In the genomic region with DNA sequence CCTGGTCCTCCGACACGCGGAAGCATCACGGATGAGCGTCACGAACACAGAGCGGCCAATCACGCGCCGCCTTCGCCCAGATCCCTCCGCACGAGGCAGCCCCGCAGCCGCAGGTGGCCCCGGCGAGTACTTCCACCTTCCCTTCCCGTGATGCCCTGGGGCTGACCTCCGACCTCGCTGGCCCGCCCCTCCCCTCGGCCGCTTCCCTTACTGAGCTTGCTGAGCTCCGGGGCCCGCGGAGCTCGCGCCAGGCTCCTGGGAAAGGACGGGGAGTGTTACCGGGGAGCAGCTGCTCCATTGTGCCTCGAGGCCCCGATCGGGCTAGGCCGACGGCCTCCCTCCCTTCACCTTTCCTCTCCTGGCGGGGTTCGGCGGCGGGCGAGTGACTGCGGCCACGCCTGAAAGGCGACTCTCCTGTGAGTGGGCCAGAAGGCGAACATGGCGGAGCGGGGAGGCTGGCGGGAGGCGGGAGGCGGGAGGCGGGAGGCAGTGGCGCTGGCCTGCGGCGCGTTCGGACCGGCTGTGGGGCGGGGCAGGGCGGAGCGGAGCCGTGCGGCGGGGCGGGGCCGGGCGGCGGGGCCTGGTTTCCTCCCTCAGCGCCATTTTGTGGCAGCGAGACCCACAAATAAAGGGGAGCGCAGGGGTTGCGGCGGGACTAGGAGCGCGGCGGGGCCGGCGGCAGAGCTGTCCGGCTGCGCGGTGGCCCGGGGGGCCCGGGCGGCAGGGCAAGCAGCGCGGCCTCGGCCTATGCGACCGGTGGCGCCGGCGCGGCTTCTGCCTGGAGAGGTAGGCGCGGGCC, we compare ENCODE assay signal across 8 cellular contexts. TPM values are rescaled to one million over a fixed set of nuclear protein-coding genes. Genes with fewer than 3 reads are reported as not detected.
DNase-seq lines count a peak whose midpoint lies in the region; ATAC-seq and TF ChIP-seq lines count a peak whose summit lies in the region.

Gene WTAP (plus strand): TSS at position 589 of the 799 bp plus-strand sequence. CDS start 8,760 bp downstream, outside the sequence.

- DNase-seq in CD1c-positive myeloid dendritic cell (ENCODE audit: extremely low spot score) (peak; percentile 95), NCI-H748 treated with DMSO at 0.1 percent for 48 hours (lab: John Stamatoyannopoulos, UW) (peak; percentile 91), dermis microvascular lymphatic vessel endothelial cell (ENCODE audit: low read depth in 2 of 2) (peak; percentile 93 to 97)
- DNase-seq in activated CD4-positive, alpha-beta T cell treated with anti-CD3 and anti-CD28 coated beads, Interleukin-2, amount 50 U/mL, for 4 hours = peak; percentile 97 to 98
- peak; percentile 97 for DNase-seq in stimulated activated CD4-positive, alpha-beta T cell treated with anti-CD3 and anti-CD28 coated beads, Interleukin-4, amount 100 ng/mL, for 1 hour

- WGBS in liver = under 1% methylated on average over 93 of the region's 93 CpGs

- no peak for TF ChIP-seq CTCF in liver (IDR thresholded peaks at IDR 0.05; ENCODE audit: low read depth, low read length, missing input control)

- peak within 1 kb of the TSS; percentile 86 to 99 for H3K27ac ChIP-seq in liver (ENCODE audit: low read depth in 1 of 2, low read length in 2 of 2)

- TF ChIP-seq RAD21 in liver (IDR thresholded peaks at IDR 0.05) = peak; percentile 9 to 40

- peaks cover 0 to 2% (median 0%) of the 10 kb centered on the region in 4 donors for H3K36me3 ChIP-seq in liver (ENCODE audit: control insufficient read depth in 4 of 4, insufficient read depth in 3 of 4, low read depth in 1 of 4, low read length in 3 of 4)

- no peaks in the 10 kb centered on the region for H3K9me3 ChIP-seq in liver (ENCODE audit: control insufficient read depth in 4 of 4, low read length in 3 of 4)

- H3K27me3 ChIP-seq in liver (ENCODE audit: control insufficient read depth in 4 of 4, insufficient read depth in 4 of 4, low read length in 3 of 4) = no peaks in the 10 kb centered on the region

- H3K4me1 ChIP-seq in liver (ENCODE audit: control insufficient read depth in 4 of 4, insufficient read depth in 4 of 4, low read length in 3 of 4) = peaks cover 2 to 28% (median 18%) of the 10 kb centered on the region in 4 donors

- peak; percentile 77 for ATAC-seq in GM19397 (IDR thresholded peaks at IDR 0.05; ENCODE audit: unreplicated experiment)
- ATAC-seq in HG03565 (IDR thresholded peaks at IDR 0.05; ENCODE audit: unreplicated experiment) = peak; percentile 66

- H3K4me3 ChIP-seq in liver (ENCODE audit: low read depth in 1 of 3, low read length in 3 of 3) = peak within 1 kb of the TSS; percentile 77 to 97 (median 86)

- peak within 1 kb of the TSS; percentile 96 to 98 for H3K9ac ChIP-seq in liver (ENCODE audit: low read depth in 1 of 2, low read length in 2 of 2)

TF ChIP-seq in liver, 16 proteins besides CTCF, POLR2A, EP300 and RAD21:
- TF ChIP-seq NR2F2 (IDR thresholded peaks at IDR 0.05) (peak; percentile 81), HNF4A (conservative IDR thresholded peaks at IDR 0.05) (peak in 1 of 2 donors; percentile 50), JUND (IDR thresholded peaks at IDR 0.05) (peak in 1 of 2 donors; percentile 15), EGR1 (IDR thresholded peaks at IDR 0.05; ENCODE audit: low read depth in 2 of 2) (peak in 1 of 2 donors; percentile 32), FOXA1 (IDR thresholded peaks at IDR 0.05) (no peak), SP1 (IDR thresholded peaks at IDR 0.05) (peak; percentile 79), MAX (IDR thresholded peaks at IDR 0.05) (peak; percentile 89), HNF4G (IDR thresholded peaks at IDR 0.05) (no peak), GABPA (IDR thresholded peaks at IDR 0.05 in 1 of 2, conservative IDR thresholded peaks at IDR 0.05 in 1 of 2) (peak in 1 of 2 donors; percentile 71), FOXA2 (IDR thresholded peaks at IDR 0.05) (peak; percentile 22), TAF1 (conservative IDR thresholded peaks at IDR 0.05) (peak; percentile 42), RXRA (IDR thresholded peaks at IDR 0.05) (peak; percentile 65 to 74), YY1 (IDR thresholded peaks at IDR 0.05) (peak; percentile 93)
- TF ChIP-seq, protein P1, sequence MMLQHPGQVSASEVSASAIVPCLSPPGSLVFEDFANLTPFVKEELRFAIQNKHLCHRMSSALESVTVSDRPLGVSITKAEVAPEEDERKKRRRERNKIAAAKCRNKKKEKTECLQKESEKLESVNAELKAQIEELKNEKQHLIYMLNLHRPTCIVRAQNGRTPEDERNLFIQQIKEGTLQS (IDR thresholded peaks at IDR 0.05) = no peak
- TF ChIP-seq, protein P2, sequence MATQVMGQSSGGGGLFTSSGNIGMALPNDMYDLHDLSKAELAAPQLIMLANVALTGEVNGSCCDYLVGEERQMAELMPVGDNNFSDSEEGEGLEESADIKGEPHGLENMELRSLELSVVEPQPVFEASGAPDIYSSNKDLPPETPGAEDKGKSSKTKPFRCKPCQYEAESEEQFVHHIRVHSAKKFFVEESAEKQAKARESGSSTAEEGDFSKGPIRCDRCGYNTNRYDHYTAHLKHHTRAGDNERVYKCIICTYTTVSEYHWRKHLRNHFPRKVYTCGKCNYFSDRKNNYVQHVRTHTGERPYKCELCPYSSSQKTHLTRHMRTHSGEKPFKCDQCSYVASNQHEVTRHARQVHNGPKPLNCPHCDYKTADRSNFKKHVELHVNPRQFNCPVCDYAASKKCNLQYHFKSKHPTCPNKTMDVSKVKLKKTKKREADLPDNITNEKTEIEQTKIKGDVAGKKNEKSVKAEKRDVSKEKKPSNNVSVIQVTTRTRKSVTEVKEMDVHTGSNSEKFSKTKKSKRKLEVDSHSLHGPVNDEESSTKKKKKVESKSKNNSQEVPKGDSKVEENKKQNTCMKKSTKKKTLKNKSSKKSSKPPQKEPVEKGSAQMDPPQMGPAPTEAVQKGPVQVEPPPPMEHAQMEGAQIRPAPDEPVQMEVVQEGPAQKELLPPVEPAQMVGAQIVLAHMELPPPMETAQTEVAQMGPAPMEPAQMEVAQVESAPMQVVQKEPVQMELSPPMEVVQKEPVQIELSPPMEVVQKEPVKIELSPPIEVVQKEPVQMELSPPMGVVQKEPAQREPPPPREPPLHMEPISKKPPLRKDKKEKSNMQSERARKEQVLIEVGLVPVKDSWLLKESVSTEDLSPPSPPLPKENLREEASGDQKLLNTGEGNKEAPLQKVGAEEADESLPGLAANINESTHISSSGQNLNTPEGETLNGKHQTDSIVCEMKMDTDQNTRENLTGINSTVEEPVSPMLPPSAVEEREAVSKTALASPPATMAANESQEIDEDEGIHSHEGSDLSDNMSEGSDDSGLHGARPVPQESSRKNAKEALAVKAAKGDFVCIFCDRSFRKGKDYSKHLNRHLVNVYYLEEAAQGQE (IDR thresholded peaks at IDR 0.05) = peak; percentile 93

RNA-seq across cellular contexts. Expression of gene WTAP, which starts in this region (rescaled TPM):
- total RNA-seq in dermis microvascular lymphatic vessel endothelial cell (69.2 and 79.5 TPM in 2 replicates), liver (10 to 100 TPM; 34.9 to 43.8 TPM)
- 10 to 100 TPM; 21.0 to 38.0 TPM for polyA plus RNA-seq in liver

Comparison
In these comparisons a context has a peak if more than half of its experiments do, and no peak if none do; other contexts are left out.
1. Peak in every context shown above with its lines: DNase-seq, ATAC-seq, H3K4me3 ChIP-seq and H3K27ac ChIP-seq.